1 cellular context compared by ENCODE assay signal in the genomic region with DNA sequence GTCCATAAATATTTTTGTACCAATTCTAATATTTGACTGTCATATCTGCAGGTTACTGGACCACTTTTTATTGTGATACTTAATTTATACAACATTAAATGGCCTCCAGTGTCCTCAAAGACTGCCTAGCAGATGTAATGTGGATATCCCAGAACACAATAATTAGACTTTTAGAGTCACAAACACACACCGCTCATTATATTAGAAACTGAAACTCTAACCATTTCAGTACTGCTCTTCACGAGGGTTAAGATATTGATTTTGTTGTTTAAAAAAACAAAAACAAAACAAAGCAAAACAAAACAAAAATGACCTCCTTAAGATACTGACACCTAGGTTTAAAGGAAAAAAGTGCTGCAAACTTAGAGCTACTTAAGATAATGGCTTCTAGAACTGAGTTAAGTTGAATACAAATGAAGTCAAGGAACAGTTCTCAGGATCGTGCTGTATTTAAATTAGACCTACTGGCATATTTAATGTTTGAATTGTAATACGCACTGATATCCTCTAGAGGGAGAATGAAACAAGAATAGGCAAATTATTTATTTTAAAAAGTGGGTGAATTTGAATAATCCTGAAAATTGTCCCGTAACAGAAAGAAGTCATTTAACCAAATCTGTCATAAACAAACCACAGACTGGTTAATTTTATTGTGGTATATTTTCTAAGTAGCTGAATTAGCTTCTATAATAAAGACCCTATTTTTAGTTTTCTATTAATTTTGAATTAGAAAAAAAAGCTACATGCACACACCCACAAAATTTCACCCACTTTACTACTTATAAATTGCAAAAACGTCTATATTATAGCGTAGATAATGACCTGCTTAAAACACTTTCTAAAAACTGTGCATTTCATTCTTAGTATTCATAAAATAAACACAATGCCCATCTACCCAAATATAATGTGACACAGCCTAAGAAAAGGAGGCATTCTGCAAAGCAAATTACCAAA.
TF ChIP-seq lines count a peak whose summit lies in the region.

No MANE protein-coding gene starts in this region.

TF ChIP-seq in GM12878, 131 proteins besides CTCF, POLR2A, EP300 and RAD21 (continued from another document):
- TF ChIP-seq, protein P1, sequence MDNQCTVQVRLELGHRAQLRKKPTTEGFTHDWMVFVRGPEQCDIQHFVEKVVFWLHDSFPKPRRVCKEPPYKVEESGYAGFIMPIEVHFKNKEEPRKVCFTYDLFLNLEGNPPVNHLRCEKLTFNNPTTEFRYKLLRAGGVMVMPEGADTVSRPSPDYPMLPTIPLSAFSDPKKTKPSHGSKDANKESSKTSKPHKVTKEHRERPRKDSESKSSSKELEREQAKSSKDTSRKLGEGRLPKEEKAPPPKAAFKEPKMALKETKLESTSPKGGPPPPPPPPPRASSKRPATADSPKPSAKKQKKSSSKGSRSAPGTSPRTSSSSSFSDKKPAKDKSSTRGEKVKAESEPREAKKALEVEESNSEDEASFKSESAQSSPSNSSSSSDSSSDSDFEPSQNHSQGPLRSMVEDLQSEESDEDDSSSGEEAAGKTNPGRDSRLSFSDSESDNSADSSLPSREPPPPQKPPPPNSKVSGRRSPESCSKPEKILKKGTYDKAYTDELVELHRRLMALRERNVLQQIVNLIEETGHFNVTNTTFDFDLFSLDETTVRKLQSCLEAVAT (IDR thresholded peaks at IDR 0.05), result no peak
- no peak for TF ChIP-seq ZNF207 (IDR thresholded peaks at IDR 0.05; ENCODE audit: borderline replicate concordance)
- TF ChIP-seq SMC3 (IDR thresholded peaks at IDR 0.05; ENCODE audit: borderline replicate concordance, low read length), result peak; percentile 31; the same call in 1 of the 2 replicates
- TF ChIP-seq JUNB (IDR thresholded peaks at IDR 0.05), result no peak
